ENCODE assay signal across 10 cellular contexts in the genomic region with DNA sequence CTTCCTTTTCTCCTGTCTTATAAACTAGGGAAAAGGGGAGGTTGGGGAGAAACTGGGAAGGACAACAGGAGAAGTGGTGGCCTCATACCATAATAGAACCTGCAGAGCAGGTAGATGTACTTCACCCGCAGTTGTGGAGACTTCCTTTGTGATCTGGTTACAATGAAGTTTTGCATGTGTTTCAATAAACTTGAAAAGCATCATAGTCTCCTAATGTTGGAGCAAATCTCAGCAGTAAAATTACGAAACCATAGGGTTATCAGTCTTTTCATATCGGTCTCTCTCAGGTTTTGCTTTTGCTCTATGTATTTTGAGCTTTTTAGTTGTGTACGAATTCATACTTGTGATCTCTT. TPM values are rescaled to one million over a fixed set of nuclear protein-coding genes. Genes with fewer than 3 reads are reported as not detected.
DNase-seq lines count a peak whose midpoint lies in the region; ATAC-seq and TF ChIP-seq lines count a peak whose summit lies in the region.
"Had no signal": no experiment of that assay in that cellular context is flagged by ENCODE, and none has a peak within 500 bp of the region (broad histone marks: within the 10 kb centered on the region; RNA-seq: fewer than 3 reads in every experiment).

No MANE protein-coding gene starts in this region.

- H3K36me3 Mint-ChIP-seq in activated naive CD8-positive, alpha-beta T cell treated with anti-CD3 and anti-CD28 coated beads for 36 hours: peaks cover 4% of the 10 kb centered on the region

- TF ChIP-seq CTCF in left ventricle myocardium inferior (IDR thresholded peaks at IDR 0.05; ENCODE audit: borderline replicate concordance) (no peak), right lobe of liver (IDR thresholded peaks at IDR 0.05) (no peak), upper lobe of right lung (IDR thresholded peaks at IDR 0.05) (no peak)

- no peak for DNase-seq in left ventricle myocardium inferior
- DNase-seq in cardiac septum (ENCODE audit: low spot score): no peak
- DNase-seq in activated naive CD8-positive, alpha-beta T cell treated with anti-CD3 and anti-CD28 coated beads for 36 hours: no peak
- DNase-seq in right lobe of liver: no peak
- no peak for DNase-seq in upper lobe of right lung
- no peak for DNase-seq in AG08396 (ENCODE audit: low spot score)
- DNase-seq: activated gamma-delta T cell treated with Interleukin-2 at 50 U/mL for 16 hours, NCI-H2171 had no signal

- intact Hi-C loops in left ventricle myocardium inferior (cut with micrococcal nuclease): no loop called here
- intact Hi-C loops in cardiac septum (cut with DNase I): loop anchor here (5.0 kb wide), 2 partner anchors 62 to 117 kb away; partner anchors contain the start of gene MTERF4
- intact Hi-C loops in right lobe of liver (cut with DNase I): no loop called here
- intact Hi-C loops in upper lobe of right lung (cut with DNase I): no loop called here

- TF ChIP-seq POLR2A in right lobe of liver (IDR thresholded peaks at IDR 0.05): no peak

- no peaks in the 10 kb centered on the region for H3K9me3 Mint-ChIP-seq in activated naive CD8-positive, alpha-beta T cell treated with anti-CD3 and anti-CD28 coated beads for 36 hours

- H3K27ac Mint-ChIP-seq in activated naive CD8-positive, alpha-beta T cell treated with anti-CD3 and anti-CD28 coated beads for 36 hours: peak overlapping the region; percentile 77

- H3K27ac ChIP-seq in left ventricle myocardium inferior (replicated peaks): no peak overlapping the region
- H3K27ac ChIP-seq in right lobe of liver: peak overlapping the region in 1 of 3 donors; percentile 54
- no peak overlapping the region for H3K27ac ChIP-seq in upper lobe of right lung

- H3K27me3 ChIP-seq in left ventricle myocardium inferior (ENCODE audit: low read depth): no peaks in the 10 kb centered on the region
- H3K27me3 ChIP-seq in right lobe of liver: no peaks in the 10 kb centered on the region
- H3K27me3 ChIP-seq in upper lobe of right lung: no peaks in the 10 kb centered on the region

- ATAC-seq in right lobe of liver (no peak), upper lobe of right lung (no peak), HG03354 (IDR thresholded peaks at IDR 0.05; ENCODE audit: poor library complexity, severe bottlenecking, unreplicated experiment) (no peak), HG03469 (IDR thresholded peaks at IDR 0.05; ENCODE audit: unreplicated experiment) (no peak)

- H3K4me1 ChIP-seq in left ventricle myocardium inferior (peaks cover 19% of the 10 kb centered on the region), right lobe of liver (peaks cover 0 to 9% (median under 1%) of the 10 kb centered on the region in 4 donors), upper lobe of right lung (peaks cover 8% of the 10 kb centered on the region)

- H3K4me3 ChIP-seq in left ventricle myocardium inferior: peak overlapping the region; percentile 76
- peak overlapping the region; percentile 51 to 61 (median 58) for H3K4me3 ChIP-seq in right lobe of liver
- H3K4me3 ChIP-seq in upper lobe of right lung: peak overlapping the region; percentile 55

- 38% methylated on average over 4 of the region's 4 CpGs for WGBS in right lobe of liver (ENCODE audit: insufficient coverage, low coverage, low lambda C conversion rate, missing lambda C conversion rate)

- H3K9me3 ChIP-seq in left ventricle myocardium inferior (replicated peaks) (no peaks in the 10 kb centered on the region), right lobe of liver (no peaks in the 10 kb centered on the region), upper lobe of right lung (no peaks in the 10 kb centered on the region)

- H3K4me1 Mint-ChIP-seq in activated naive CD8-positive, alpha-beta T cell treated with anti-CD3 and anti-CD28 coated beads for 36 hours: peaks cover 8% of the 10 kb centered on the region

- peak overlapping the region; percentile 83 for H3K4me3 Mint-ChIP-seq in activated naive CD8-positive, alpha-beta T cell treated with anti-CD3 and anti-CD28 coated beads for 36 hours

- peaks cover 17% of the 10 kb centered on the region for H3K27me3 Mint-ChIP-seq in activated naive CD8-positive, alpha-beta T cell treated with anti-CD3 and anti-CD28 coated beads for 36 hours

- H3K36me3 ChIP-seq in left ventricle myocardium inferior (no peaks in the 10 kb centered on the region), right lobe of liver (no peaks in the 10 kb centered on the region), upper lobe of right lung (no peaks in the 10 kb centered on the region)

RNA-seq across cellular contexts. Expression of gene ANO7, which starts 30.5 kb away (rescaled TPM):
- 0.80 TPM for total RNA-seq in left ventricle myocardium inferior
- total RNA-seq in cardiac septum: 3.4 TPM
- 1 to 10 TPM; 3.4 to 3.6 TPM for total RNA-seq in activated naive CD8-positive, alpha-beta T cell treated with anti-CD3 and anti-CD28 coated beads for 36 hours
- 1 to 10 TPM in 3 of 6 experiments, under 1 TPM in 3; 0.61 to 2.4 (median 0.97) TPM for total RNA-seq in right lobe of liver
- total RNA-seq in upper lobe of right lung: 2.1 TPM
